Comparison of ENCODE assay signal across 8 cellular contexts in genomic region chr2:69026026-69026425, GRCh38. TPM values are rescaled to one million over a fixed set of nuclear protein-coding genes. Genes with fewer than 3 reads are reported as not detected.
DNase-seq lines count a peak whose midpoint lies in the region; TF ChIP-seq lines count a peak whose summit lies in the region.

No MANE protein-coding gene starts in this region.

- no peaks in the 10 kb centered on the region for H3K36me3 ChIP-seq in tibial artery

- H3K4me3 Mint-ChIP-seq in activated T-helper 1 cell treated with anti-CD3 and anti-CD28 coated beads, Interleukin-12 subunit alpha, Interleukin-12 subunit beta, Interleukin-2, Interleukin-4 antibody, amounts not matched to agents 30 ng/mL and 10 ng/mL and 1 ng/mL, durations not matched to agents 14 hours and 24 hours and 36 hours, result no peak overlapping the region

- intact Hi-C loops in activated T-helper 1 cell treated with anti-CD3 and anti-CD28 coated beads, Interleukin-12 subunit alpha, Interleukin-12 subunit beta, Interleukin-2, Interleukin-4 antibody, amounts not matched to agents 30 ng/mL and 10 ng/mL and 1 ng/mL, durations not matched to agents 14 hours and 24 hours and 36 hours (cut with micrococcal nuclease), result loop anchor here (1.0 kb wide), 1 partner anchor 281 kb away; no protein-coding TSS in a partner anchor
- intact Hi-C loops in tibial artery (cut with DNase I; ENCODE audit: low total_unique reads), result loop anchor here (10.0 kb wide), 1 partner anchor 139 kb away; no protein-coding TSS in a partner anchor

- H3K9me3 ChIP-seq in tibial artery, result no peaks in the 10 kb centered on the region

- no peak overlapping the region for H3K27ac ChIP-seq in tibial artery

- H3K4me3 ChIP-seq in GM12865 (ENCODE audit: low read depth, low read length), result no peak overlapping the region
- H3K4me3 ChIP-seq in tibial artery, result no peak overlapping the region

- peaks cover 0 to 56% (median 17%) of the 10 kb centered on the region in 4 donors for H3K4me1 ChIP-seq in tibial artery

- no peak overlapping the region for H3K27ac Mint-ChIP-seq in activated T-helper 1 cell treated with anti-CD3 and anti-CD28 coated beads, Interleukin-12 subunit alpha, Interleukin-12 subunit beta, Interleukin-2, Interleukin-4 antibody, amounts not matched to agents 30 ng/mL and 10 ng/mL and 1 ng/mL, durations not matched to agents 14 hours and 24 hours and 36 hours

- no peaks in the 10 kb centered on the region for H3K36me3 Mint-ChIP-seq in activated T-helper 1 cell treated with anti-CD3 and anti-CD28 coated beads, Interleukin-12 subunit alpha, Interleukin-12 subunit beta, Interleukin-2, Interleukin-4 antibody, amounts not matched to agents 30 ng/mL and 10 ng/mL and 1 ng/mL, durations not matched to agents 14 hours and 24 hours and 36 hours (ENCODE audit: low read depth)

- H3K4me1 Mint-ChIP-seq in activated T-helper 1 cell treated with anti-CD3 and anti-CD28 coated beads, Interleukin-12 subunit alpha, Interleukin-12 subunit beta, Interleukin-2, Interleukin-4 antibody, amounts not matched to agents 30 ng/mL and 10 ng/mL and 1 ng/mL, durations not matched to agents 14 hours and 24 hours and 36 hours (ENCODE audit: low read depth), result no peaks in the 10 kb centered on the region

- peaks cover 11% of the 10 kb centered on the region for H3K27me3 Mint-ChIP-seq in activated T-helper 1 cell treated with anti-CD3 and anti-CD28 coated beads, Interleukin-12 subunit alpha, Interleukin-12 subunit beta, Interleukin-2, Interleukin-4 antibody, amounts not matched to agents 30 ng/mL and 10 ng/mL and 1 ng/mL, durations not matched to agents 14 hours and 24 hours and 36 hours (ENCODE audit: insufficient read depth)

- in situ Hi-C loops in ACHN (cut with HindIII; ENCODE audit: low pct_ligation_motif_present, low pct_unique_long_range_greater_than_20kb, low sequenced_read_pairs), result no loop called here

- peak; percentile 76 for DNase-seq in ACHN
- DNase-seq in GM12865 (ENCODE audit: low read depth), result peak; percentile 58
- DNase-seq in NCI-H1092 treated with DMSO at 0.1 percent for 48 hours (lab: John Stamatoyannopoulos, UW), result peak; percentile 15
- DNase-seq in activated T-helper 1 cell treated with anti-CD3 and anti-CD28 coated beads, Interleukin-12 subunit alpha, Interleukin-12 subunit beta, Interleukin-2, Interleukin-4 antibody, amounts not matched to agents 30 ng/mL and 10 ng/mL and 1 ng/mL, durations not matched to agents 14 hours and 24 hours and 36 hours (ENCODE audit: low spot score), result peak; percentile 8
- peak; percentile 60 for DNase-seq in iPS DF 4.7 (ENCODE audit: extremely low read depth, low spot score)
- no peak for DNase-seq in tibial artery
- no peak for DNase-seq in activated effector memory CD4-positive, alpha-beta T cell treated with Interleukin-2 at 50 U/mL for 16 hours
- DNase-seq in NCI-H128 (lab: John Stamatoyannopoulos, UW; ENCODE audit: unreplicated experiment), result no peak

- peak; percentile 66 for TF ChIP-seq CTCF in GM12865 (IDR thresholded peaks at IDR 0.05; ENCODE audit: insufficient read depth, low read depth, low read length, missing control alignments)
- TF ChIP-seq CTCF in tibial artery (IDR thresholded peaks at IDR 0.05), result peak; percentile 35 to 65

- H3K9me3 Mint-ChIP-seq in activated T-helper 1 cell treated with anti-CD3 and anti-CD28 coated beads, Interleukin-12 subunit alpha, Interleukin-12 subunit beta, Interleukin-2, Interleukin-4 antibody, amounts not matched to agents 30 ng/mL and 10 ng/mL and 1 ng/mL, durations not matched to agents 14 hours and 24 hours and 36 hours, result no peaks in the 10 kb centered on the region

- H3K27me3 ChIP-seq in tibial artery, result no peaks in the 10 kb centered on the region

RNA-seq across cellular contexts. Expression of gene ANTXR1, which starts 13.0 kb away (rescaled TPM):
- not detected in 2 replicates for total RNA-seq in activated T-helper 1 cell treated with anti-CD3 and anti-CD28 coated beads, Interleukin-12 subunit alpha, Interleukin-12 subunit beta, Interleukin-2, Interleukin-4 antibody, amounts not matched to agents 30 ng/mL and 10 ng/mL and 1 ng/mL, durations not matched to agents 14 hours and 24 hours and 36 hours

RNA-seq across cellular contexts. Expression of gene GKN1, which starts 51.6 kb away (rescaled TPM):
- total RNA-seq in activated T-helper 1 cell treated with anti-CD3 and anti-CD28 coated beads, Interleukin-12 subunit alpha, Interleukin-12 subunit beta, Interleukin-2, Interleukin-4 antibody, amounts not matched to agents 30 ng/mL and 10 ng/mL and 1 ng/mL, durations not matched to agents 14 hours and 24 hours and 36 hours, result not detected in 2 replicates

Comparison
In these comparisons a context has a peak if more than half of its experiments do, and no peak if none do; other contexts are left out.
1. DNase-seq: peak in ACHN (single experiment), GM12865 (single experiment), NCI-H1092 treated with DMSO at 0.1 percent for 48 hours (single experiment), activated T-helper 1 cell treated with anti-CD3 and anti-CD28 coated beads, Interleukin-12 subunit alpha, Interleukin-12 subunit beta, Interleukin-2, Interleukin-4 antibody, amounts not matched to agents 30 ng/mL and 10 ng/mL and 1 ng/mL, durations not matched to agents 14 hours and 24 hours and 36 hours (single experiment) and iPS DF 4.7 (single experiment); none in tibial artery (0 of 2), activated effector memory CD4-positive, alpha-beta T cell treated with Interleukin-2 at 50 U/mL for 16 hours (single experiment) and NCI-H128 (single experiment).